ENCODE assay signal across 31 cellular contexts in the genomic region with DNA sequence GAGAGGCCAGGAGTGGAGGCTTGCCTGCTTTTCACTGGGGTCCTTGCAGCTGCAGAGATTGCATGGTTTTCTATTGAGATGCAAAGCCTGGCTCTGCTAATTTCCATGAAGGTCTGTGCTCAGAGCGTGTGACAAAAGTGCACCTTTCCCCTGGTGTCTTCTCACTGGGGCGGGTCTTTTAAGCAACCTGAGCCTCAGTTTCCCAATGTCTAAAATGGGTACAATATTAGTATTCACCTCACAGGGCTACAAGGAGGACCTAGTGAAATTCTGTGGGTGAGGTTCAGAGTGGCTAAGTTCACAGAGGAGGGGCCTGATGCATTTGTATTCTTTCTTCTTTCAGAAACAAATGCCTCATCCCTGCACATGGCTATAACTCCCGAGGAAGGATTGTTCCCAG.
"Had no signal": no experiment of that assay in that cellular context is flagged by ENCODE, and none has a peak within 500 bp of the region (broad histone marks: within the 10 kb centered on the region; RNA-seq: fewer than 3 reads in every experiment).

No MANE protein-coding gene starts in this region.

- H3K4me2 ChIP-seq: neural progenitor cell, smooth muscle cell had no signal

- H3K27me3 ChIP-seq: neural progenitor cell, ovary, spleen, suprapubic skin, testis, tibial artery, transverse colon, upper lobe of right lung, uterus had no signal

- H3K9me3 Mint-ChIP-seq: natural killer cell; nephron; neural progenitor cell; stimulated activated memory B cell treated with anti-CD40 and anti-IgM and Interleukin-4, amounts not matched to agents 10 μg/mL and 1 μg/mL and 100 μg/mL, for 72 hours; stimulated activated naive CD8-positive, alpha-beta T cell treated with anti-CD3 and anti-CD28 coated beads, Interleukin-15, amount 100 ng/mL, for 72 hours; type B pancreatic cell had no signal

- H3K27me3 Mint-ChIP-seq: progenitor cell of endocrine pancreas; stimulated activated memory B cell treated with anti-CD40 and anti-IgM and Interleukin-4, amounts not matched to agents 10 μg/mL and 1 μg/mL and 100 μg/mL, for 72 hours; stimulated activated naive CD8-positive, alpha-beta T cell treated with anti-CD3 and anti-CD28 coated beads, Interleukin-15, amount 100 ng/mL, for 72 hours; type B pancreatic cell had no signal

- H3K36me3 Mint-ChIP-seq: natural killer cell had no signal

- H3K36me3 ChIP-seq: neural progenitor cell, ovary, uterus had no signal

- H3K4me3 Mint-ChIP-seq: natural killer cell; nephron; neural progenitor cell; stimulated activated memory B cell treated with anti-CD40 and anti-IgM and Interleukin-4, amounts not matched to agents 10 μg/mL and 1 μg/mL and 100 μg/mL, for 72 hours; stimulated activated naive CD8-positive, alpha-beta T cell treated with anti-CD3 and anti-CD28 coated beads, Interleukin-15, amount 100 ng/mL, for 72 hours; type B pancreatic cell had no signal

- H3K27ac Mint-ChIP-seq: natural killer cell; nephron; neural progenitor cell; progenitor cell of endocrine pancreas; stimulated activated memory B cell treated with anti-CD40 and anti-IgM and Interleukin-4, amounts not matched to agents 10 μg/mL and 1 μg/mL and 100 μg/mL, for 72 hours; stimulated activated naive CD8-positive, alpha-beta T cell treated with anti-CD3 and anti-CD28 coated beads, Interleukin-15, amount 100 ng/mL, for 72 hours; type B pancreatic cell had no signal

- DNase-seq: natural killer cell; occipital lobe; ovary; posterior cingulate gyrus; psoas muscle; spleen; stimulated activated CD4-positive, alpha-beta T cell treated with anti-CD3 and anti-CD28 coated beads, Interleukin-12 subunit alpha, Interleukin-12 subunit beta, amount 100 ng/mL, for 4 hours; stimulated activated CD4-positive, alpha-beta T cell treated with anti-CD3 and anti-CD28 coated beads, Interleukin-1b, Interleukin-23, amount 100 ng/mL, for 48 hours; stimulated activated CD4-positive, alpha-beta T cell treated with anti-CD3 and anti-CD28 coated beads, Interleukin-4, amount 100 ng/mL, for 1 hour; stimulated activated CD4-positive, alpha-beta T cell treated with anti-CD3 and anti-CD28 coated beads, Interleukin-4, amount 100 ng/mL, for 4 hours; stimulated activated CD8-positive, alpha-beta memory T cell treated with anti-CD3 and anti-CD28 coated beads, Interleukin-4, amount 100 ng/mL, for 48 hours; stimulated activated naive CD4-positive, alpha-beta T cell; stimulated activated naive CD8-positive, alpha-beta T cell treated with anti-CD3 and anti-CD28 coated beads, Interleukin-15, amount 100 ng/mL, for 72 hours; stimulated activated naive CD8-positive, alpha-beta T cell treated with anti-CD3 and anti-CD28 coated beads, Interleukin-15, Interleukin-2, amounts not matched to agents 100 U/mL and 50 U/mL, for 24 hours; substantia nigra; testis; tibial artery; transverse colon; upper lobe of right lung; uterus had no signal

- H3K9ac ChIP-seq: neural progenitor cell, parathyroid adenoma had no signal

- H3K79me2 ChIP-seq: parathyroid adenoma had no signal

- ATAC-seq: natural killer cell; psoas muscle; right cardiac atrium; sciatic nerve; stimulated activated memory B cell treated with anti-CD40 and anti-IgM and Interleukin-4, amounts not matched to agents 10 μg/mL and 1 μg/mL and 100 μg/mL, for 72 hours; stimulated activated naive CD8-positive, alpha-beta T cell treated with anti-CD3 and anti-CD28 coated beads, Interleukin-15, amount 100 ng/mL, for 72 hours; stimulated activated naive CD8-positive, alpha-beta T cell treated with anti-CD3 and anti-CD28 coated beads, Interleukin-15, Interleukin-2, amounts not matched to agents 100 U/mL and 50 U/mL, for 24 hours; upper lobe of right lung had no signal

- H2AFZ ChIP-seq: neural progenitor cell, parathyroid adenoma had no signal

- H3K27ac ChIP-seq: neural progenitor cell, ovary, parathyroid adenoma, psoas muscle, skin epidermis, spleen, suprapubic skin, testis, tibial artery, transverse colon, upper lobe of right lung, uterus had no signal

- H3K4me3 ChIP-seq: neural progenitor cell, ovary, psoas muscle, skin epidermis, smooth muscle cell, spleen, suprapubic skin, testis, tibial artery, transverse colon, upper lobe of right lung, uterus had no signal

- H3K9me3 ChIP-seq: ovary, psoas muscle, spleen, suprapubic skin, testis, tibial artery, transverse colon, upper lobe of right lung, uterus had no signal
